In the genomic region with DNA sequence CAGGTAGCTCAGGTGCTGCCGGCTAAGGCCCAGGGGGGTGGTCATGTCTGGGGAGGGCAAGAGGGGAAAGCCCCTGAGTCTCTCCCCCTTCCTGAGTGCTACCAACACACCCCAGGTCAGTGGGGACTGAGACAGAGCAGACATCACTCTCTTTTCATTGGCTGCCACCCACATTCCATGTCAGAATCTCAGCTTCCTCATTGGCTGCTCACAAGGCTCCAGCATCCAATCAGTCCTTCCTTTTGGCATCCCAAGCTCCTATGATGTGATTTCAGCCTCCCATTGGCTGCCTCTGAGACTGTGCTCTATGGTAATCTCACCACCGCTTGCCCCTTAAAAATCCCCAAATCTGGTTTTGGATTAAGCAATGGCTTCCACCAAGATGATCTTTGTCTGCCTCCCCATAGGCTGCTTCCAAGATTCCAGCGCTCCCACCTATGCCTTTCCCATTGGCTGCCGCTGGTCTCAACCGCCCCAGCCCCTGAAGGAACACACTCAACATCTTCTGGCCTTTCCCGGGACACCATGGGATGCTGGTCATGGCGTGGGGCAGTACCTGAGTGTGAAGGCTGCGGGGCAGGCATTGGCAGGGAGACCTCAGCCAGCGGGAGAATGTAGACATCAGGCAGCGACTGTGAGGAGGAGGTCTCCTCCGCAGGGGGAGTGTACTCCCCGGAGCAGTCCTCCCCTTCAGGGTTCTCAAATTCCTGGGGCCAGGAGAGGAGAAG, we compare ENCODE assay signal across 11 cellular contexts. TPM values are rescaled to one million over a fixed set of nuclear protein-coding genes. Genes with fewer than 3 reads are reported as not detected.
DNase-seq lines count a peak whose midpoint lies in the region; ATAC-seq, FAIRE-seq and TF ChIP-seq lines count a peak whose summit lies in the region.
"Had no signal": no experiment of that assay in that cellular context is flagged by ENCODE, and none has a peak within 500 bp of the region (broad histone marks: within the 10 kb centered on the region; RNA-seq: fewer than 3 reads in every experiment).

No MANE protein-coding gene starts in this region.

- H3K36me3 ChIP-seq in HepG2 (replicated peaks in 1 of 2; ENCODE audit: control insufficient read depth in 1 of 2, insufficient read depth in 2 of 2, low read length in 2 of 2) (no peaks in the 10 kb centered on the region), right lobe of liver (no peaks in the 10 kb centered on the region), iPS-15b (ENCODE audit: control insufficient read depth, insufficient read depth, low read length) (no peaks in the 10 kb centered on the region), gastroesophageal sphincter (no peaks in the 10 kb centered on the region), aorta (ENCODE audit: control insufficient read depth in 1 of 2, insufficient read depth in 2 of 2, low read length in 1 of 2) (no peaks in the 10 kb centered on the region)
- H3K36me3 ChIP-seq: cardiac muscle cell had no signal

- H3K27ac ChIP-seq in HepG2 (ENCODE audit: extremely low read length, insufficient read depth, low read length): no peak overlapping the region
- no peak overlapping the region for H3K27ac ChIP-seq in right lobe of liver
- no peak overlapping the region for H3K27ac ChIP-seq in gastroesophageal sphincter
- no peak overlapping the region for H3K27ac ChIP-seq in aorta (ENCODE audit: low read depth in 1 of 2, low read length in 2 of 2)
- H3K27ac ChIP-seq: cardiac muscle cell had no signal

- H3K9ac ChIP-seq in HepG2 (ENCODE audit: insufficient read depth, low read depth, low read length): no peak overlapping the region
- H3K9ac ChIP-seq in iPS-15b (ENCODE audit: low read depth, low read length): no peak overlapping the region

- no peak overlapping the region for H2AFZ ChIP-seq in HepG2 (ENCODE audit: low read length)

- no peak for TF ChIP-seq RAD21 in HepG2 (CRISPR knock-in tag; IDR thresholded peaks at IDR 0.05)

- H3K79me2 ChIP-seq in HepG2 (ENCODE audit: insufficient read depth, low read length): no peaks in the 10 kb centered on the region

- intact Hi-C loops in HepG2 (cut with micrococcal nuclease; ENCODE audit: unreplicated experiment): no loop called here
- intact Hi-C loops in right lobe of liver (cut with DNase I): loop anchor here in 1 of 2 donors (10.0 kb wide), 1 partner anchor 95 kb away; a partner anchor contains a TSS
- intact Hi-C loops in aorta (cut with DNase I): loop anchor here (5.0 kb wide), 1 partner anchor 73 kb away; no protein-coding TSS in a partner anchor

- in situ Hi-C loops in HepG2 (cut with HindIII; ENCODE audit: extremely low pct_ligation_motif_present, low pct_unique_long_range_greater_than_20kb): no loop called here

- H3K4me3 ChIP-seq in HepG2 (replicated peaks in 1 of 3; ENCODE audit: insufficient read depth in 1 of 3, low read depth in 2 of 3, low read length in 3 of 3): no peak overlapping the region
- H3K4me3 ChIP-seq in right lobe of liver: no peak overlapping the region
- H3K4me3 ChIP-seq in iPS-15b (ENCODE audit: low read depth, low read length): peak overlapping the region; percentile 72
- H3K4me3 ChIP-seq in gastroesophageal sphincter: no peak overlapping the region
- no peak overlapping the region for H3K4me3 ChIP-seq in aorta (ENCODE audit: low read length in 2 of 2)
- H3K4me3 ChIP-seq: cardiac muscle cell had no signal

- peaks cover 23% of the 10 kb centered on the region for H3K4me1 ChIP-seq in HepG2 (ENCODE audit: insufficient read depth, low read length)
- H3K4me1 ChIP-seq in right lobe of liver: peaks cover 0 to 3% (median 0%) of the 10 kb centered on the region in 4 donors
- H3K4me1 ChIP-seq in iPS-15b (ENCODE audit: control insufficient read depth, insufficient read depth, low read length): peaks cover 8% of the 10 kb centered on the region
- peaks cover 0 to 31% (median 10%) of the 10 kb centered on the region in 3 donors for H3K4me1 ChIP-seq in gastroesophageal sphincter
- H3K4me1 ChIP-seq in aorta (ENCODE audit: control insufficient read depth in 1 of 2, insufficient read depth in 2 of 2, low read length in 2 of 2): no peaks in the 10 kb centered on the region

- no peaks in the 10 kb centered on the region for H4K20me1 ChIP-seq in HepG2 (ENCODE audit: insufficient read depth, low read length)

- no peak for TF ChIP-seq CTCF in HepG2 (CRISPR knock-in tag; IDR thresholded peaks at IDR 0.05)
- no peak for TF ChIP-seq CTCF in right lobe of liver (IDR thresholded peaks at IDR 0.05)
- TF ChIP-seq CTCF in gastroesophageal sphincter (IDR thresholded peaks at IDR 0.05): no peak

- WGBS in HepG2 (ENCODE audit: low lambda C conversion rate): 19% methylated on average over 6 of the region's 12 CpGs
- 76% methylated on average over 4 of the region's 12 CpGs for WGBS in right lobe of liver (ENCODE audit: insufficient coverage, low coverage, low lambda C conversion rate, missing lambda C conversion rate)
- WGBS in gastroesophageal sphincter (ENCODE audit: low coverage in 1 of 2), 2 donors: 75% methylated on average over 6 of the region's 12 CpGs; no CpG with 5 or more reads in 1 of the 2 donors
- 80 to 87% methylated on average over 12 of the region's 12 CpGs for WGBS in aorta, 2 donors

- CTCF ChIA-PET in HepG2 (lab: Yijun Ruan, JAX; ENCODE audit: low intra/inter-chr PET ratio, low total read pairs): no interaction called here

- TF ChIP-seq POLR2A in HepG2 (IDR thresholded peaks at IDR 0.05; ENCODE audit: insufficient read depth in 1 of 2, low read depth in 2 of 2, low read length in 2 of 2): no peak
- no peak for TF ChIP-seq POLR2A in right lobe of liver (IDR thresholded peaks at IDR 0.05)
- no peak for TF ChIP-seq POLR2A in gastroesophageal sphincter (IDR thresholded peaks at IDR 0.05)

- POLR2A ChIA-PET in HepG2 (lab: Yijun Ruan, JAX): no interaction called here

- H3K27me3 ChIP-seq in HepG2 (ENCODE audit: control insufficient read depth in 1 of 2, insufficient read depth in 2 of 2, low read length in 2 of 2): peaks cover 7 to 39% of the 10 kb centered on the region in 2 experiments; a peak in 4 of 5 replicates
- peaks cover 0 to 12% of the 10 kb centered on the region in 2 donors for H3K27me3 ChIP-seq in right lobe of liver
- peaks cover 14% of the 10 kb centered on the region for H3K27me3 ChIP-seq in iPS-15b (ENCODE audit: control insufficient read depth, insufficient read depth, low read length)
- peaks cover 48% of the 10 kb centered on the region for H3K27me3 ChIP-seq in gastroesophageal sphincter
- no peaks in the 10 kb centered on the region for H3K27me3 ChIP-seq in aorta (ENCODE audit: control insufficient read depth in 1 of 2, insufficient read depth in 2 of 2, low read length in 1 of 2)

- no peak for ATAC-seq in HepG2
- no peak for ATAC-seq in right lobe of liver
- ATAC-seq in gastroesophageal sphincter: no peak
- no peak for ATAC-seq in aorta (ENCODE audit: low FRiP score)

- DNase-seq in HepG2 (ENCODE audit: low spot score) (no peak), right lobe of liver (no peak), RKO (ENCODE audit: low spot score) (peak; percentile 54), ureter (ENCODE audit: low spot score) (peak; percentile 39), AG20443 (ENCODE audit: low spot score) (no peak), aorta (no peak)

- H3K9me3 ChIP-seq in HepG2 (ENCODE audit: low read length) (no peaks in the 10 kb centered on the region), right lobe of liver (no peaks in the 10 kb centered on the region), iPS-15b (ENCODE audit: control insufficient read depth, insufficient read depth, low read length) (no peaks in the 10 kb centered on the region), gastroesophageal sphincter (no peaks in the 10 kb centered on the region), aorta (ENCODE audit: control insufficient read depth, low read length) (no peaks in the 10 kb centered on the region)

- no peak for FAIRE-seq in HepG2 (lab: Jason Lieb, UNC)

- BruUV-seq in HepG2 (replicated peaks; lab: Mats Ljungman, UMichigan): no TSS peak

- TF ChIP-seq EP300 in HepG2 (IDR thresholded peaks at IDR 0.05; ENCODE audit: low read depth in 2 of 2, low read length in 2 of 2) (no peak), HepG2 (CRISPR knock-in tag; IDR thresholded peaks at IDR 0.05; ENCODE audit: borderline replicate concordance) (no peak), gastroesophageal sphincter (IDR thresholded peaks at IDR 0.05) (no peak)

- no peak overlapping the region for H3K4me2 ChIP-seq in HepG2 (ENCODE audit: low read depth, low read length)

RNA-seq across cellular contexts. Expression of a gene that starts 2.0 kb away (rescaled TPM):
- 0.22 and 0.29 TPM in 2 replicates for total RNA-seq in HepG2 (2016; rRNA removed; fragmentation: Illumina TruSeq; extraction: Trizol)
- total RNA-seq in HepG2 (2016; cell fraction: cytosol; rRNA removed; fragmentation: Illumina TruSeq; extraction: Trizol; ENCODE audit: low read depth): 0.10 and 0.18 TPM in 2 replicates
- 0.27 and 0.45 TPM in 2 replicates for total RNA-seq in HepG2 (2016; cell fraction: insoluble cytoplasmic fraction; rRNA removed; fragmentation: Illumina TruSeq; extraction: Trizol)
- total RNA-seq in HepG2 (2016; cell fraction: membrane; rRNA removed; fragmentation: Illumina TruSeq; extraction: Trizol): 0.09 and 0.21 TPM in 2 replicates
- 0.38 and 0.47 TPM in 2 replicates for total RNA-seq in HepG2 (2016; cell fraction: nucleus; rRNA removed; fragmentation: Illumina TruSeq; extraction: Trizol)
- polyA plus RNA-seq in HepG2 (2011; rRNA removed): 0.18 and 0.30 TPM in 2 replicates
- polyA plus RNA-seq in HepG2 (2011; cell fraction: cytosol; rRNA removed): 0.10 and 0.19 TPM in 2 replicates
- polyA plus RNA-seq in HepG2 (2011; cell fraction: nucleus; rRNA removed): 1.7 and 2.2 TPM in 2 replicates
- 1.6 and 2.0 TPM in 2 replicates for polyA plus RNA-seq in HepG2 (2012)
- 0.05 and 0.07 TPM in 2 replicates for polyA plus RNA-seq in HepG2 (2016; cell fraction: cytosol; fragmentation: Illumina TruSeq; extraction: Trizol; ENCODE audit: low read depth)
- polyA plus RNA-seq in HepG2 (2016; cell fraction: insoluble cytoplasmic fraction; fragmentation: Illumina TruSeq; extraction: Trizol; ENCODE audit: low read depth): 0.45 and 0.47 TPM in 2 replicates
- polyA plus RNA-seq in HepG2 (2016; cell fraction: membrane; fragmentation: Illumina TruSeq; extraction: Trizol; ENCODE audit: low read depth): 0.09 and 0.14 TPM in 2 replicates
- polyA plus RNA-seq in HepG2 (2016; cell fraction: nucleus; fragmentation: Illumina TruSeq; extraction: Trizol; ENCODE audit: insufficient read depth, low read depth): 1.5 and 1.6 TPM in 2 replicates
- polyA minus RNA-seq in HepG2 (2011; rRNA and poly(A)+ RNA removed; ENCODE audit: low replicate concordance): 0.16 and 0.23 TPM in 2 replicates
- polyA minus RNA-seq in HepG2 (2011; cell fraction: cytosol; rRNA and poly(A)+ RNA removed): 0.18 and 0.69 TPM in 2 replicates
- 0.25 and 0.39 TPM in 2 replicates for polyA minus RNA-seq in HepG2 (2011; cell fraction: nucleus; rRNA and poly(A)+ RNA removed)
- total RNA-seq in right lobe of liver: under 1 TPM in 5 of 6 experiments, not detected in 1; 0.09 to 0.31 (median 0.12) TPM
- total RNA-seq in ureter: 5.1 TPM
- 1 to 10 TPM in 1 of 4 donors, under 1 TPM in 3; 0.13 to 1.2 (median 0.30) TPM for total RNA-seq in gastroesophageal sphincter
- total RNA-seq in aorta: 1 to 10 TPM in 1 of 2 donors, under 1 TPM in 1; 0.71 to 4.2 TPM
- 1 to 10 TPM in 1 of 2 donors, under 1 TPM in 1; 0.51 to 1.3 TPM for polyA plus RNA-seq in aorta

RNA-seq across cellular contexts. Expression of a gene that starts 40.5 kb away (rescaled TPM):
- total RNA-seq in HepG2 (2016; rRNA removed; fragmentation: Illumina TruSeq; extraction: Trizol) (9.6 and 16.5 TPM in 2 replicates), right lobe of liver (10 to 100 TPM in 5 of 6 experiments, 1 to 10 TPM in 1; 7.7 to 22.7 (median 13.5) TPM), ureter (61.6 TPM), gastroesophageal sphincter (10 to 100 TPM; 28.6 to 56.7 (median 47.0) TPM), aorta (10 to 100 TPM; 56.8 to 61.2 TPM)
- total RNA-seq in HepG2 (2016; cell fraction: cytosol; rRNA removed; fragmentation: Illumina TruSeq; extraction: Trizol; ENCODE audit: low read depth): 2.8 and 3.0 TPM in 2 replicates
- 8.4 and 15.9 TPM in 2 replicates for total RNA-seq in HepG2 (2016; cell fraction: insoluble cytoplasmic fraction; rRNA removed; fragmentation: Illumina TruSeq; extraction: Trizol)
- 4.9 and 7.0 TPM in 2 replicates for total RNA-seq in HepG2 (2016; cell fraction: membrane; rRNA removed; fragmentation: Illumina TruSeq; extraction: Trizol)
- total RNA-seq in HepG2 (2016; cell fraction: nucleus; rRNA removed; fragmentation: Illumina TruSeq; extraction: Trizol): 16.4 and 17.2 TPM in 2 replicates
- polyA plus RNA-seq in HepG2 (2011; rRNA removed) (39.3 and 48.3 TPM in 2 replicates), aorta (10 to 100 TPM; 32.7 to 76.6 TPM)
- 18.2 and 20.7 TPM in 2 replicates for polyA plus RNA-seq in HepG2 (2011; cell fraction: cytosol; rRNA removed)
- polyA plus RNA-seq in HepG2 (2011; cell fraction: nucleus; rRNA removed): 185 and 188 TPM in 2 replicates
- polyA plus RNA-seq in HepG2 (2012): 26.4 and 29.2 TPM in 2 replicates
- polyA plus RNA-seq in HepG2 (2016; cell fraction: cytosol; fragmentation: Illumina TruSeq; extraction: Trizol; ENCODE audit: low read depth): 3.2 and 3.5 TPM in 2 replicates
- 14.6 and 14.8 TPM in 2 replicates for polyA plus RNA-seq in HepG2 (2016; cell fraction: insoluble cytoplasmic fraction; fragmentation: Illumina TruSeq; extraction: Trizol; ENCODE audit: low read depth)
- polyA plus RNA-seq in HepG2 (2016; cell fraction: membrane; fragmentation: Illumina TruSeq; extraction: Trizol; ENCODE audit: low read depth): 6.2 and 6.8 TPM in 2 replicates
- polyA plus RNA-seq in HepG2 (2016; cell fraction: nucleus; fragmentation: Illumina TruSeq; extraction: Trizol; ENCODE audit: insufficient read depth, low read depth): 61.4 and 71.7 TPM in 2 replicates
- polyA minus RNA-seq in HepG2 (2011; rRNA and poly(A)+ RNA removed; ENCODE audit: low replicate concordance): 37.0 and 50.0 TPM in 2 replicates
- 7.5 and 8.4 TPM in 2 replicates for polyA minus RNA-seq in HepG2 (2011; cell fraction: cytosol; rRNA and poly(A)+ RNA removed)
- polyA minus RNA-seq in HepG2 (2011; cell fraction: nucleus; rRNA and poly(A)+ RNA removed): 37.6 and 43.0 TPM in 2 replicates

RNA-seq across cellular contexts. Expression of a gene that starts 42.3 kb away (rescaled TPM):
- total RNA-seq in HepG2 (2016; rRNA removed; fragmentation: Illumina TruSeq; extraction: Trizol): not detected in 2 replicates
- total RNA-seq in HepG2 (2016; cell fraction: cytosol; rRNA removed; fragmentation: Illumina TruSeq; extraction: Trizol; ENCODE audit: low read depth): not detected in 2 replicates
- total RNA-seq in HepG2 (2016; cell fraction: insoluble cytoplasmic fraction; rRNA removed; fragmentation: Illumina TruSeq; extraction: Trizol): not detected in 2 replicates
- total RNA-seq in HepG2 (2016; cell fraction: membrane; rRNA removed; fragmentation: Illumina TruSeq; extraction: Trizol): not detected in 2 replicates
- not detected in 2 replicates for total RNA-seq in HepG2 (2016; cell fraction: nucleus; rRNA removed; fragmentation: Illumina TruSeq; extraction: Trizol)
- polyA plus RNA-seq in HepG2 (2011; rRNA removed): 0.07 and 0.13 TPM in 2 replicates
- not detected in 2 replicates for polyA plus RNA-seq in HepG2 (2011; cell fraction: cytosol; rRNA removed)
- polyA plus RNA-seq in HepG2 (2011; cell fraction: nucleus; rRNA removed): not detected in 2 replicates
- 0.19 TPM in 1 of 2 replicates, not detected in the other for polyA plus RNA-seq in HepG2 (2012)
- 0.14 TPM in 1 of 2 replicates, not detected in the other for polyA plus RNA-seq in HepG2 (2016; cell fraction: cytosol; fragmentation: Illumina TruSeq; extraction: Trizol; ENCODE audit: low read depth)
- polyA plus RNA-seq in HepG2 (2016; cell fraction: insoluble cytoplasmic fraction; fragmentation: Illumina TruSeq; extraction: Trizol; ENCODE audit: low read depth): not detected in 2 replicates
- polyA plus RNA-seq in HepG2 (2016; cell fraction: membrane; fragmentation: Illumina TruSeq; extraction: Trizol; ENCODE audit: low read depth): not detected in 2 replicates
- polyA plus RNA-seq in HepG2 (2016; cell fraction: nucleus; fragmentation: Illumina TruSeq; extraction: Trizol; ENCODE audit: insufficient read depth, low read depth): not detected in 2 replicates
- polyA minus RNA-seq in HepG2 (2011; rRNA and poly(A)+ RNA removed; ENCODE audit: low replicate concordance): 0.30 and 0.56 TPM in 2 replicates
- not detected in 2 replicates for polyA minus RNA-seq in HepG2 (2011; cell fraction: cytosol; rRNA and poly(A)+ RNA removed)
- not detected in 2 replicates for polyA minus RNA-seq in HepG2 (2011; cell fraction: nucleus; rRNA and poly(A)+ RNA removed)
- total RNA-seq in right lobe of liver: under 1 TPM in 1 of 6 experiments, not detected in 5; 0.61 TPM
- 1.6 TPM for total RNA-seq in ureter
- 1 to 10 TPM in 2 of 4 donors, under 1 TPM in 1, not detected in 1; 0.93 to 3.9 (median 1.0) TPM for total RNA-seq in gastroesophageal sphincter
- not detected for total RNA-seq in aorta
- polyA plus RNA-seq in aorta: 1 to 10 TPM in 1 of 2 donors, not detected in 1; 2.1 TPM
- total RNA-seq: cardiac muscle cell, epithelial cell of proximal tubule, pulmonary artery endothelial cell had no signal

RNA-seq across cellular contexts. Expression of a gene that starts 54.3 kb away (rescaled TPM):
- 0.17 and 0.20 TPM in 2 replicates for total RNA-seq in HepG2 (2016; rRNA removed; fragmentation: Illumina TruSeq; extraction: Trizol)
- total RNA-seq in HepG2 (2016; cell fraction: cytosol; rRNA removed; fragmentation: Illumina TruSeq; extraction: Trizol; ENCODE audit: low read depth): 0.09 TPM in 1 of 2 replicates, not detected in the other
- 0.15 and 0.19 TPM in 2 replicates for total RNA-seq in HepG2 (2016; cell fraction: insoluble cytoplasmic fraction; rRNA removed; fragmentation: Illumina TruSeq; extraction: Trizol)
- 0.10 and 0.15 TPM in 2 replicates for total RNA-seq in HepG2 (2016; cell fraction: membrane; rRNA removed; fragmentation: Illumina TruSeq; extraction: Trizol)
- 0.25 and 0.43 TPM in 2 replicates for total RNA-seq in HepG2 (2016; cell fraction: nucleus; rRNA removed; fragmentation: Illumina TruSeq; extraction: Trizol)
- 0.46 and 0.51 TPM in 2 replicates for polyA plus RNA-seq in HepG2 (2011; rRNA removed)
- 0.14 and 0.17 TPM in 2 replicates for polyA plus RNA-seq in HepG2 (2011; cell fraction: cytosol; rRNA removed)
- 3.1 and 3.8 TPM in 2 replicates for polyA plus RNA-seq in HepG2 (2011; cell fraction: nucleus; rRNA removed)
- 0.72 and 0.89 TPM in 2 replicates for polyA plus RNA-seq in HepG2 (2012)
- 0.03 TPM in 1 of 2 replicates, not detected in the other for polyA plus RNA-seq in HepG2 (2016; cell fraction: cytosol; fragmentation: Illumina TruSeq; extraction: Trizol; ENCODE audit: low read depth)
- polyA plus RNA-seq in HepG2 (2016; cell fraction: insoluble cytoplasmic fraction; fragmentation: Illumina TruSeq; extraction: Trizol; ENCODE audit: low read depth): 0.05 and 0.12 TPM in 2 replicates
- polyA plus RNA-seq in HepG2 (2016; cell fraction: membrane; fragmentation: Illumina TruSeq; extraction: Trizol; ENCODE audit: low read depth): 0.11 TPM in 1 of 2 replicates, not detected in the other
- polyA plus RNA-seq in HepG2 (2016; cell fraction: nucleus; fragmentation: Illumina TruSeq; extraction: Trizol; ENCODE audit: insufficient read depth, low read depth): 0.65 and 0.97 TPM in 2 replicates
- polyA minus RNA-seq in HepG2 (2011; rRNA and poly(A)+ RNA removed; ENCODE audit: low replicate concordance): 3.6 TPM in 2 replicates
- 0.20 and 0.35 TPM in 2 replicates for polyA minus RNA-seq in HepG2 (2011; cell fraction: cytosol; rRNA and poly(A)+ RNA removed)
- 2.0 and 2.4 TPM in 2 replicates for polyA minus RNA-seq in HepG2 (2011; cell fraction: nucleus; rRNA and poly(A)+ RNA removed)
- under 1 TPM; 0.22 to 0.44 (median 0.31) TPM for total RNA-seq in right lobe of liver
- 1.5 TPM for total RNA-seq in ureter
- under 1 TPM in 3 of 4 donors, not detected in 1; 0.16 to 0.42 (median 0.27) TPM for total RNA-seq in gastroesophageal sphincter
- total RNA-seq in aorta: 1 to 10 TPM; 1.1 TPM
- polyA plus RNA-seq in aorta: under 1 TPM in 1 of 2 donors, not detected in 1; 0.36 TPM

Comparison
In these comparisons a context has a peak if more than half of its experiments do, and no peak if none do; other contexts are left out.
1. DNase-seq: peak in RKO (single experiment) and ureter (single experiment); none in HepG2 (single experiment), right lobe of liver (0 of 3), AG20443 (single experiment) and aorta (0 of 2).